In genomic region chr18:79856119-79857080, GRCh38 we compare ENCODE assay signal across 8 cellular contexts. TPM values are rescaled to one million over a fixed set of nuclear protein-coding genes. Genes with fewer than 3 reads are reported as not detected.
A peak's percentile ranks its signal among the peaks of the same experiment; 100 is the strongest.
DNase-seq lines count a peak whose midpoint lies in the region; ATAC-seq and TF ChIP-seq lines count a peak whose summit lies in the region.

No MANE protein-coding gene starts in this region.

- H3K4me3 ChIP-seq in PC-9, result no peak overlapping the region
- peak overlapping the region; percentile 10 for H3K4me3 ChIP-seq in upper lobe of right lung
- no peak overlapping the region for H3K4me3 ChIP-seq in brain microvascular endothelial cell (ENCODE audit: low read depth, low read length)

- H3K4me1 ChIP-seq in H9 (ENCODE audit: insufficient read depth, low read length) (no peaks in the 10 kb centered on the region), PC-9 (replicated peaks; ENCODE audit: insufficient read depth) (peaks cover 16% of the 10 kb centered on the region), foreskin keratinocyte (no peaks in the 10 kb centered on the region), upper lobe of right lung (no peaks in the 10 kb centered on the region)

- no peak overlapping the region for H3K4ac ChIP-seq in H9 (ENCODE audit: low read depth, low read length)

- H3K9me3 ChIP-seq in H9 (ENCODE audit: control insufficient read depth, low read depth, low read length) (no peaks in the 10 kb centered on the region), PC-9 (ENCODE audit: insufficient read depth, low read depth) (no peaks in the 10 kb centered on the region), upper lobe of right lung (no peaks in the 10 kb centered on the region)

- H3K79me1 ChIP-seq in H9 (ENCODE audit: insufficient read depth, low read depth, low read length, poor library complexity, severe bottlenecking), result no peaks in the 10 kb centered on the region

- peaks cover 33% of the 10 kb centered on the region for H3K27me3 Mint-ChIP-seq in H9 (ENCODE audit: low read depth)

- no peaks in the 10 kb centered on the region for H3F3A ChIP-seq in PC-9 (ENCODE audit: insufficient read depth, low read depth)

- H3K36me3 Mint-ChIP-seq in H9 (ENCODE audit: insufficient read depth in 1 of 3, low read depth in 3 of 3), result no peaks in the 10 kb centered on the region

- H2BK12ac ChIP-seq in H9 (ENCODE audit: insufficient read length, low read depth, low read length), result no peak overlapping the region

- no peaks in the 10 kb centered on the region; a peak in 1 of 5 replicates for H3K9me3 Mint-ChIP-seq in H9

- H2BK120ac ChIP-seq in H9 (ENCODE audit: low read depth, low read length, poor library complexity, severe bottlenecking), result no peak overlapping the region

- H3K27ac ChIP-seq in H9 (ENCODE audit: insufficient read length, low read depth, low read length), result no peak overlapping the region
- no peak overlapping the region for H3K27ac ChIP-seq in PC-9
- H3K27ac ChIP-seq in foreskin keratinocyte, result no peak overlapping the region
- H3K27ac ChIP-seq in upper lobe of right lung, result no peak overlapping the region
- no peak overlapping the region for H3K27ac ChIP-seq in brain microvascular endothelial cell

- H3K27ac Mint-ChIP-seq in H9, result no peak overlapping the region

- no peaks in the 10 kb centered on the region for H3K27me3 ChIP-seq in H9 (ENCODE audit: insufficient read depth, low read length)
- H3K27me3 ChIP-seq in PC-9 (ENCODE audit: insufficient read depth, low read depth), result peaks cover 46% of the 10 kb centered on the region
- H3K27me3 ChIP-seq in foreskin keratinocyte, result peaks cover 15% of the 10 kb centered on the region
- no peaks in the 10 kb centered on the region for H3K27me3 ChIP-seq in upper lobe of right lung
- H3K27me3 ChIP-seq in brain microvascular endothelial cell (replicated peaks), result no peaks in the 10 kb centered on the region

- H3K9ac ChIP-seq in H9 (ENCODE audit: extremely low read depth, insufficient read length, low read length), result no peak overlapping the region

- no peak overlapping the region for H2BK20ac ChIP-seq in H9 (ENCODE audit: low read depth, low read length, poor library complexity, severe bottlenecking)

- H4K20me1 ChIP-seq in H9 (ENCODE audit: control insufficient read depth, insufficient read depth, insufficient read length) (no peaks in the 10 kb centered on the region), PC-9 (ENCODE audit: insufficient read depth) (no peaks in the 10 kb centered on the region)

- intact Hi-C loops in PC-9 (cut with micrococcal nuclease; ENCODE audit: unreplicated experiment) (no loop called here), upper lobe of right lung (cut with DNase I) (no loop called here)

- in situ Hi-C loops in brain microvascular endothelial cell (cut with HindIII; ENCODE audit: low pct_ligation_motif_present, low sequenced_read_pairs), result no loop called here

- DNase-seq in GM10266 (ENCODE audit: extremely low spot score) (peak; percentile 78), H9 (peak; percentile 80), PC-9 (no peak), foreskin keratinocyte (no peak), upper lobe of right lung (peak; percentile 64), HuH-7.5 (ENCODE audit: low spot score) (no peak), brain microvascular endothelial cell (no peak)
- no peak for DNase-seq in activated CD4-positive, alpha-beta T cell treated with anti-CD3 and anti-CD28 coated beads, Interleukin-2, amount 50 U/mL, for 4 hours

- no TSS peak for BruUV-seq in PC-9 (replicated peaks; lab: Mats Ljungman, UMichigan)

- no peak for TF ChIP-seq CTCF in GM10266 (IDR thresholded peaks at IDR 0.05; ENCODE audit: control insufficient read depth, insufficient read depth, low read depth, missing control alignments)
- TF ChIP-seq CTCF in H9 (conservative IDR thresholded peaks at IDR 0.05), result no peak
- TF ChIP-seq CTCF in PC-9 (conservative IDR thresholded peaks at IDR 0.05), result no peak
- no peak for TF ChIP-seq CTCF in foreskin keratinocyte (conservative IDR thresholded peaks at IDR 0.05)
- no peak for TF ChIP-seq CTCF in upper lobe of right lung (IDR thresholded peaks at IDR 0.05)
- TF ChIP-seq CTCF in brain microvascular endothelial cell (IDR thresholded peaks at IDR 0.05; ENCODE audit: low read depth, low read length, missing control alignments), result no peak

- no peak overlapping the region for H4K8ac ChIP-seq in H9 (replicated peaks; ENCODE audit: insufficient read length, low read depth, low read length)

- H3K23ac ChIP-seq in H9 (ENCODE audit: insufficient read length, low read depth, low read length), result no peak overlapping the region

- no peak overlapping the region for H4K5ac ChIP-seq in H9 (ENCODE audit: insufficient read length, low read depth, low read length)

- H3K4me2 ChIP-seq in H9 (ENCODE audit: insufficient read depth, insufficient read length, low read length) (no peak overlapping the region), PC-9 (peak overlapping the region; percentile 56)

- ATAC-seq in foreskin keratinocyte (peak; percentile 39), upper lobe of right lung (peak; percentile 12)

- H3K18ac ChIP-seq in H9 (ENCODE audit: insufficient read length, low read depth, low read length), result no peak overlapping the region

- H4K91ac ChIP-seq in H9 (ENCODE audit: insufficient read length, low read depth, low read length), result no peak overlapping the region

- H3K23me2 ChIP-seq in H9 (ENCODE audit: insufficient read length, low read depth, low read length, poor library complexity, severe bottlenecking), result no peaks in the 10 kb centered on the region

- H3K14ac ChIP-seq in H9 (ENCODE audit: insufficient read depth, low read length), result no peak overlapping the region

- no peak overlapping the region for H2AK5ac ChIP-seq in H9 (ENCODE audit: insufficient read length, low read length)

- no peaks in the 10 kb centered on the region for H3K9me2 ChIP-seq in PC-9 (ENCODE audit: insufficient read depth)

- CTCF ChIA-PET in PC-9 (lab: Charles Lee), result no interaction called here

- H3K36me3 ChIP-seq in PC-9 (ENCODE audit: low read depth) (no peaks in the 10 kb centered on the region), upper lobe of right lung (no peaks in the 10 kb centered on the region), brain microvascular endothelial cell (replicated peaks) (no peaks in the 10 kb centered on the region)

- H3T11ph ChIP-seq in H9 (ENCODE audit: low read length), result no peak overlapping the region

- peaks cover 5 to 6% of the 10 kb centered on the region in 2 experiments; a peak in 3 of 4 replicates for H3K4me1 Mint-ChIP-seq in H9

- POLR2A ChIA-PET in PC-9 (lab: Charles Lee; ENCODE audit: unreplicated experiment), result interaction anchor here (0.6 kb wide), 1 partner anchor 11 kb away, joined by 3 read pairs; no protein-coding TSS in a partner anchor

- no peaks in the 10 kb centered on the region for H3K79me2 ChIP-seq in H9 (ENCODE audit: insufficient read depth, low read length)
- H3K79me2 ChIP-seq in PC-9 (ENCODE audit: low read depth), result no peaks in the 10 kb centered on the region

- WGBS in H9 (ENCODE audit: extremely low coverage, insufficient read length, low lambda C conversion rate), result no CpG with 5 or more reads among the region's 29 CpGs

- H2BK15ac ChIP-seq in H9 (ENCODE audit: low read depth, low read length), result no peak overlapping the region

- H3K4me3 Mint-ChIP-seq in H9, result no peak overlapping the region

- H3K56ac ChIP-seq in H9 (ENCODE audit: insufficient read length, low read depth, low read length), result no peak overlapping the region

- H2AFZ ChIP-seq in H9 (ENCODE audit: low read length), result no peak overlapping the region
- H2AFZ ChIP-seq in PC-9, result no peak overlapping the region

- H2BK5ac ChIP-seq in H9 (ENCODE audit: insufficient read length, low read length), result no peak overlapping the region

RNA-seq across cellular contexts. Expression of gene KCNG2, which starts 58.7 kb away (rescaled TPM):
- 0.15 TPM in 1 of 2 replicates, not detected in the other for total RNA-seq in H9 (2021)
- not detected in 2 replicates for total RNA-seq in PC-9 (2021)
- total RNA-seq in foreskin keratinocyte, result not detected in 2 replicates
- polyA plus RNA-seq in foreskin keratinocyte, result not detected in 2 replicates
- 0.46 TPM for total RNA-seq in upper lobe of right lung

Comparison
In these comparisons a context has a peak if more than half of its experiments do, and no peak if none do; other contexts are left out.
1. DNase-seq: peak in GM10266 (single experiment), H9 (single experiment) and upper lobe of right lung (single experiment); none in PC-9 (0 of 2), foreskin keratinocyte (0 of 2), HuH-7.5 (single experiment), brain microvascular endothelial cell (single experiment) and activated CD4-positive, alpha-beta T cell treated with anti-CD3 and anti-CD28 coated beads, Interleukin-2, amount 50 U/mL, for 4 hours (0 of 2).